Comparison of ENCODE assay signal across 22 cellular contexts in the genomic region with DNA sequence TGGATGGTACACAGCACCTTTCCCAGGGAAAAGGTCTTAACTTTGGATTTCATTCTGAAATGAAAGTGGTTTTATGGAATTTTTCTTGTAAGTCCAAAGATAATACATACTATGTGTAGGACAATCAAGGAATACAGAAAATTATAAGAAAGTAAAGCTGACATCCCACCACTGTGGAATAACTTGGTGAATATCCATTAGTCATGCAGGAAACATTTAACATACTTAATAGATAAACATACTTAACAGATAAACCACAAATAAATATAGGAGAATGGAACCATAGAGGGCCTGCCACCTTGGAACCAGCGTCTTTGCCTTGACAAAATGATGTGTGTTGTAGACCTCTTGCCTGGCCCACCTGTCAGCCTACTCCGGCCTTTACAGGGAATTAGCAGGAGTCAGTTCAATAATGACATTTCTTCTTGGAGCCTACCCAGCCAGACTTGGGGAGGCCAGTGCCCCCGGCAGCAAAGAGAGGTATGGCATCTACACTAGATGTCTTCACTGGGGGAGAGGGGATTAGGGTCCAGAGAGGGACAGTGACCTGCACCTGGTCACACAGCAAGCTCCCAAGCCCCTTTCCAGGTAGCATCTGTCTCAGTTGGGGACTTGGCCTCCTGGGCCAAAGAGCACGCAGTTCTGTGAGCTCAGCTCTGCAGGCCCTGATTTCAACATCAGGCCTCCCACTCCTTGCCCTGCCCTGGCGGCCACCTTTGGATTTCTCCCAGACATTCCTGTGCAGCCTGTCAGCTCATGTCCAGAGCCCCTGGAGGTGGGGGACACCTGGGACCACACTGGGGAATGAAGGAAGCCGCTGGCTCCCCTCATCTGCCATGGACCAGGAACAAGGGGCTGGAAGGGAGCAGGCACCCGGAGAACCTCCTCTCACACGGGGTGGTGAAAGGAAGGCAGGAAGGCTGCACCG.
DNase-seq lines count a peak whose midpoint lies in the region; ATAC-seq, FAIRE-seq and TF ChIP-seq lines count a peak whose summit lies in the region.
"Had no signal": no experiment of that assay in that cellular context is flagged by ENCODE, and none has a peak within 500 bp of the region (broad histone marks: within the 10 kb centered on the region; RNA-seq: fewer than 3 reads in every experiment).

No MANE protein-coding gene starts in this region.

- H3K4me3 Mint-ChIP-seq in astrocyte (ENCODE audit: unreplicated experiment), result no peak overlapping the region
- H3K4me3 Mint-ChIP-seq: central memory CD8-positive, alpha-beta T cell; mesothelial cell of epicardium; natural killer cell treated with Interleukin-12 subunit alpha and Interleukin-12 subunit beta and Interleukin-15 and Interleukin-18, amount 100 ng/mL, for 72 hours; stimulated activated naive CD8-positive, alpha-beta T cell treated with anti-CD3 and anti-CD28 coated beads, Interleukin-15, amount 100 ng/mL, for 72 hours had no signal

- peaks cover 6% of the 10 kb centered on the region for H3F3A ChIP-seq in smooth muscle cell (ENCODE audit: low read depth)

- peak; percentile 25 for DNase-seq in HCEC 1CT
- peak; percentile 24 for DNase-seq in astrocyte (ENCODE audit: low read depth)
- DNase-seq in iris pigment epithelial cell (ENCODE audit: low read depth), result peak; percentile 50
- DNase-seq in smooth muscle cell (lab: John Stamatoyannopoulos, UW; ENCODE audit: unreplicated experiment), result no peak
- no peak for DNase-seq in AG08396 (ENCODE audit: low spot score)
- DNase-seq in stimulated activated naive CD8-positive, alpha-beta T cell treated with anti-CD3 and anti-CD28 coated beads, Interleukin-15, Interleukin-2, amounts not matched to agents 100 U/mL and 50 U/mL, for 24 hours, result no peak
- DNase-seq in NCI-H524 (lab: John Stamatoyannopoulos, UW), result no peak
- no peak for DNase-seq in NCI-H2107 (lab: John Stamatoyannopoulos, UW)
- DNase-seq: activated CD4-positive, alpha-beta T cell treated with anti-CD3 and anti-CD28 coated beads, Interleukin-2, amount 50 U/mL, for 1 hour; activated CD8-positive, alpha-beta memory T cell treated with anti-CD3 and anti-CD28 coated beads, Interleukin-2, amount 50 U/mL, for 48 hours; activated gamma-delta T cell treated with Interleukin-2 at 50 U/mL for 16 hours; amniotic stem cell; BE2C; COR-L47; NCI-H526; Right ventricle myocardium superior; stimulated activated CD4-positive, alpha-beta T cell treated with anti-CD3 and anti-CD28 coated beads, Interleukin-2, amount 100 ng/mL, for 48 hours; stimulated activated naive CD8-positive, alpha-beta T cell treated with anti-CD3 and anti-CD28 coated beads, Interleukin-15, amount 100 ng/mL, for 72 hours had no signal

- FAIRE-seq in astrocyte (lab: Jason Lieb, UNC), result no peak

- peak overlapping the region; percentile 66 for H3K27ac Mint-ChIP-seq in astrocyte (ENCODE audit: unreplicated experiment)
- H3K27ac Mint-ChIP-seq: mesothelial cell of epicardium had no signal

- H3K9me3 Mint-ChIP-seq in astrocyte (ENCODE audit: unreplicated experiment), result peaks cover 5% of the 10 kb centered on the region
- H3K9me3 Mint-ChIP-seq: central memory CD8-positive, alpha-beta T cell; mesothelial cell of epicardium; natural killer cell treated with Interleukin-12 subunit alpha and Interleukin-12 subunit beta and Interleukin-15 and Interleukin-18, amount 100 ng/mL, for 72 hours; stimulated activated naive CD8-positive, alpha-beta T cell treated with anti-CD3 and anti-CD28 coated beads, Interleukin-15, amount 100 ng/mL, for 72 hours had no signal

- H3K79me2 ChIP-seq in astrocyte (ENCODE audit: insufficient read depth, low read length), result peaks cover 13% of the 10 kb centered on the region
- peaks cover 8% of the 10 kb centered on the region for H3K79me2 ChIP-seq in smooth muscle cell (ENCODE audit: low read depth)

- H3K9ac ChIP-seq in astrocyte (ENCODE audit: low read length) (no peak overlapping the region), smooth muscle cell (ENCODE audit: low read depth) (no peak overlapping the region)

- H3K4me2 ChIP-seq in astrocyte (ENCODE audit: low read length), result peak overlapping the region; percentile 15
- peak overlapping the region; percentile 11 for H3K4me2 ChIP-seq in smooth muscle cell

- ATAC-seq in stimulated activated naive CD8-positive, alpha-beta T cell treated with anti-CD3 and anti-CD28 coated beads, Interleukin-15, Interleukin-2, amounts not matched to agents 100 U/mL and 50 U/mL, for 24 hours, result no peak
- ATAC-seq: natural killer cell treated with Interleukin-12 subunit alpha and Interleukin-12 subunit beta and Interleukin-15 and Interleukin-18, amount 100 ng/mL, for 72 hours; stimulated activated naive CD8-positive, alpha-beta T cell treated with anti-CD3 and anti-CD28 coated beads, Interleukin-15, amount 100 ng/mL, for 72 hours had no signal

- H2AFZ ChIP-seq in astrocyte (ENCODE audit: low read depth, low read length) (no peak overlapping the region), smooth muscle cell (ENCODE audit: low read depth) (no peak overlapping the region)

- H3K4me3 ChIP-seq in astrocyte (ENCODE audit: insufficient read depth, low read depth, low read length), result no peak overlapping the region
- no peak overlapping the region for H3K4me3 ChIP-seq in smooth muscle cell

- H4K20me1 ChIP-seq in astrocyte (ENCODE audit: insufficient read depth, low read length) (peaks cover 94% of the 10 kb centered on the region), smooth muscle cell (ENCODE audit: low read depth) (peaks cover 93% of the 10 kb centered on the region)

- 87% methylated on average over 9 of the region's 9 CpGs for WGBS in smooth muscle cell (ENCODE audit: low lambda C conversion rate)

- H3K4me1 Mint-ChIP-seq in astrocyte (ENCODE audit: low read depth, unreplicated experiment), result peaks cover 34% of the 10 kb centered on the region
- H3K4me1 Mint-ChIP-seq: central memory CD8-positive, alpha-beta T cell had no signal

- no peaks in the 10 kb centered on the region for H3K27me3 Mint-ChIP-seq in astrocyte (ENCODE audit: low read depth, unreplicated experiment)
- H3K27me3 Mint-ChIP-seq: central memory CD8-positive, alpha-beta T cell; natural killer cell treated with Interleukin-12 subunit alpha and Interleukin-12 subunit beta and Interleukin-15 and Interleukin-18, amount 100 ng/mL, for 72 hours; stimulated activated naive CD8-positive, alpha-beta T cell treated with anti-CD3 and anti-CD28 coated beads, Interleukin-15, amount 100 ng/mL, for 72 hours had no signal

- H3K27me3 ChIP-seq in astrocyte (ENCODE audit: insufficient read depth, low read length), result no peaks in the 10 kb centered on the region
- no peaks in the 10 kb centered on the region for H3K27me3 ChIP-seq in smooth muscle cell (ENCODE audit: low read depth)
- H3K27me3 ChIP-seq: BE2C had no signal

- H3K9me3 ChIP-seq in astrocyte (ENCODE audit: insufficient read depth, low read depth, low read length) (no peaks in the 10 kb centered on the region), smooth muscle cell (replicated peaks; ENCODE audit: low read depth) (no peaks in the 10 kb centered on the region)
- H3K9me3 ChIP-seq: BE2C had no signal

- H3K36me3 Mint-ChIP-seq in astrocyte (ENCODE audit: low read depth, unreplicated experiment), result peaks cover 38% of the 10 kb centered on the region
- H3K36me3 Mint-ChIP-seq: natural killer cell treated with Interleukin-12 subunit alpha and Interleukin-12 subunit beta and Interleukin-15 and Interleukin-18, amount 100 ng/mL, for 72 hours had no signal

- H3K27ac ChIP-seq in astrocyte (ENCODE audit: low read depth, low read length) (no peak overlapping the region), smooth muscle cell (ENCODE audit: low read depth) (no peak overlapping the region)
- H3K27ac ChIP-seq: VCaP had no signal

- H3K4me1 ChIP-seq in astrocyte (ENCODE audit: insufficient read depth, low read length) (peaks cover 46% of the 10 kb centered on the region), smooth muscle cell (ENCODE audit: low read depth) (peaks cover 42% of the 10 kb centered on the region)

- H3K36me3 ChIP-seq in astrocyte (ENCODE audit: insufficient read depth, low read length) (peaks cover 4% of the 10 kb centered on the region), smooth muscle cell (ENCODE audit: low read depth) (no peaks in the 10 kb centered on the region)

- no peak for TF ChIP-seq CTCF in astrocyte (IDR thresholded peaks at IDR 0.05; ENCODE audit: insufficient read depth, low read depth, low read length)
- TF ChIP-seq CTCF in smooth muscle cell (IDR thresholded peaks at IDR 0.05; ENCODE audit: borderline replicate concordance, insufficient read depth, poor library complexity, severe bottlenecking), result no peak

Comparison
In these comparisons a context has a peak if more than half of its experiments do, and no peak if none do; other contexts are left out.
1. DNase-seq: peak in HCEC 1CT (single experiment), astrocyte (single experiment) and iris pigment epithelial cell (single experiment); none in smooth muscle cell (single experiment), AG08396 (single experiment), stimulated activated naive CD8-positive, alpha-beta T cell treated with anti-CD3 and anti-CD28 coated beads, Interleukin-15, Interleukin-2, amounts not matched to agents 100 U/mL and 50 U/mL, for 24 hours (single experiment), NCI-H524 (0 of 2) and NCI-H2107 (single experiment).